ENCODE assay signal across 7 cellular contexts in the genomic region with DNA sequence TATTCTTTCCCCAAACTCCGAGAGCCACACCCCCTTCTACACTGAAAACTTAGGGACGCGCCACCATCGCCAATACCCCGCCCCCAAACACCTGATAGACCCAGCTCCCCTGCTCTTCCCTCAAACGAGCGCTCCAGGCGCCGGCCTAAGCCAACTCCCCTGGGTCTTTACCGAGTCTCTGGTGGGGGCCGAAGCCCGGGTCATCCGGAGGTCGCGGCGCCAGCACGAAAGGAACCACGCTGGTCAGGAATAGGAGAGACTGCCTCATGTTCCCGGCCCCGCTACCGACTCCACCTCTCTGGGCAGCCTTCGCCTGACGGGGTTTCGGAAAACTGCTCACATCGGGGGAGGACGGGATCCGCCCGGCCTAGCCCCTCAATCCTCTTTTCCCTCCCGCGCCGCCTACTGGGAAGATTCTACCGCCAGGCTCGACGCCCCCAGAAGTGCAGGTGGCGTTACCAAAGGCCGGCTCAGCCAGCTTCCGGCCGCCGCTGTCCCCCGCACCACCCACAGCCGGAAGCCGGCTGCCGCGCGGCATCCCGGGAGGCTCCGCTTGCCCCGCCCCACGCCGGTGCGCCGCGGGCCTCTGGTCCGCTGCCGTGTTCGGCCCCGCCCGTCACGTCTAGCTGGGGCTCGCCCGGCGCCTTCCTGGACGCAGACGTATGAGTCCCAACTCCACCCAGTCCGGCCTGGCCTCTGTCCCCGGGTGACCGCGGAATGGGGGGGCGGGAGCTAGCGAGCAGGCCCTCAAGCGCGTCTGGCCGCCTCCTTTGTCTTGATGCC. TPM values are rescaled to one million over a fixed set of nuclear protein-coding genes. Genes with fewer than 3 reads are reported as not detected.
DNase-seq lines count a peak whose midpoint lies in the region; ATAC-seq and TF ChIP-seq lines count a peak whose summit lies in the region.

A gene (minus strand): TSS at position 493 of the 783 bp plus-strand sequence. CDS start 225 bp downstream, at position 268.

- DNase-seq in NCI-H2029 (lab: John Stamatoyannopoulos, UW) (peak; percentile 89), T1000 (lab: John Stamatoyannopoulos, UW) (peak; percentile 94), astrocyte of the spinal cord (ENCODE audit: low read depth, low spot score) (peak; percentile 99), hypothalamus (lab: John Stamatoyannopoulos, UW) (peak; percentile 64 to 96 (median 89)), sciatic nerve (ENCODE audit: low spot score) (peak; percentile 97)

- intact Hi-C loops in sciatic nerve (cut with DNase I) = no loop called here

- in situ Hi-C loops in astrocyte of the spinal cord (cut with HindIII; ENCODE audit: low sequenced_read_pairs) = no loop called here

- ATAC-seq in GM18508 (IDR thresholded peaks at IDR 0.05; ENCODE audit: insufficient read depth, unreplicated experiment) = peak; percentile 63
- peak; percentile 87 for ATAC-seq in HG02981 (IDR thresholded peaks at IDR 0.05; ENCODE audit: unreplicated experiment)
- ATAC-seq in sciatic nerve = peak; percentile 97

- TF ChIP-seq CTCF in astrocyte of the spinal cord (IDR thresholded peaks at IDR 0.05; ENCODE audit: low read depth, low read length) = peak; percentile 63

- peak within 1 kb of the TSS; percentile 90 for H3K4me3 ChIP-seq in astrocyte of the spinal cord (ENCODE audit: low read depth, low read length)

RNA-seq across cellular contexts. Expression of the gene that starts here (rescaled TPM):
- total RNA-seq in sciatic nerve = 49.1 TPM

Comparison
In these comparisons a context has a peak if more than half of its experiments do, and no peak if none do; other contexts are left out.
1. Peak in every context shown above with its lines: DNase-seq, ATAC-seq and H3K4me3 ChIP-seq.